ENCODE assay signal across 8 cellular contexts in genomic region chr19:7515091-7515470, GRCh38. TPM values are rescaled to one million over a fixed set of nuclear protein-coding genes. Genes with fewer than 3 reads are reported as not detected.
A peak's percentile ranks its signal among the peaks of the same experiment; 100 is the strongest.
DNase-seq lines count a peak whose midpoint lies in the region; ATAC-seq and TF ChIP-seq lines count a peak whose summit lies in the region.

No MANE protein-coding gene starts in this region.

- no peaks in the 10 kb centered on the region for H3K9me3 Mint-ChIP-seq in activated T-cell treated with anti-CD3 and anti-CD28 coated beads, Interleukin-2, amount 50 U/mL, for 24 hours

- DNase-seq in activated T-cell treated with anti-CD3 and anti-CD28 coated beads, Interleukin-2, amount 50 U/mL, for 24 hours: no peak
- DNase-seq in activated T-cell treated with anti-CD3 and anti-CD28 coated beads, Interleukin-2, amount 50 U/mL, for 48 hours: no peak
- DNase-seq in choroid plexus epithelial cell (ENCODE audit: low read depth) (no peak), mucosa of gallbladder (ENCODE audit: low spot score) (peak; percentile 55), upper lobe of right lung (no peak)
- no peak for DNase-seq in activated CD4-positive, alpha-beta T cell treated with anti-CD3 and anti-CD28 coated beads, Interleukin-2, amount 50 U/mL, for 48 hours

- peak overlapping the region; percentile 68 for H3K4me3 Mint-ChIP-seq in activated T-cell treated with anti-CD3 and anti-CD28 coated beads, Interleukin-2, amount 50 U/mL, for 24 hours

- peak overlapping the region; percentile 92 for H3K27ac ChIP-seq in upper lobe of right lung

- peak overlapping the region; percentile 11 for H3K4me3 ChIP-seq in choroid plexus epithelial cell (ENCODE audit: low read depth, low read length)
- peak overlapping the region; percentile 52 for H3K4me3 ChIP-seq in upper lobe of right lung

- peaks cover 11% of the 10 kb centered on the region for H3K4me1 Mint-ChIP-seq in activated T-cell treated with anti-CD3 and anti-CD28 coated beads, Interleukin-2, amount 50 U/mL, for 24 hours (ENCODE audit: low read depth)

- no peaks in the 10 kb centered on the region for H3K27me3 ChIP-seq in upper lobe of right lung

- no peaks in the 10 kb centered on the region for H3K36me3 ChIP-seq in upper lobe of right lung

- peaks cover 16% of the 10 kb centered on the region for H3K4me1 ChIP-seq in upper lobe of right lung

- H3K27me3 Mint-ChIP-seq in activated T-cell treated with anti-CD3 and anti-CD28 coated beads, Interleukin-2, amount 50 U/mL, for 24 hours: peaks cover 36% of the 10 kb centered on the region

- intact Hi-C loops in upper lobe of right lung (cut with DNase I): no loop called here

- H3K36me3 Mint-ChIP-seq in activated T-cell treated with anti-CD3 and anti-CD28 coated beads, Interleukin-2, amount 50 U/mL, for 24 hours (ENCODE audit: low read depth): no peaks in the 10 kb centered on the region

- ATAC-seq in upper lobe of right lung (peak; percentile 44), HG02884 (IDR thresholded peaks at IDR 0.05; ENCODE audit: unreplicated experiment) (no peak), GM21447 (IDR thresholded peaks at IDR 0.05; ENCODE audit: unreplicated experiment) (no peak)

- TF ChIP-seq CTCF in choroid plexus epithelial cell (conservative IDR thresholded peaks at IDR 0.05; ENCODE audit: low read depth, low read length) (no peak), upper lobe of right lung (IDR thresholded peaks at IDR 0.05) (no peak)

- H3K9me3 ChIP-seq in upper lobe of right lung: no peaks in the 10 kb centered on the region

- peak overlapping the region; percentile 45 for H3K27ac Mint-ChIP-seq in activated T-cell treated with anti-CD3 and anti-CD28 coated beads, Interleukin-2, amount 50 U/mL, for 24 hours

RNA-seq across cellular contexts. Expression of gene ZNF358, which starts 0.8 kb away (rescaled TPM):
- total RNA-seq in mucosa of gallbladder: 87.6 TPM
- total RNA-seq in upper lobe of right lung: 56.9 TPM

RNA-seq across cellular contexts. Expression of gene MCOLN1, which starts 7.3 kb away (rescaled TPM):
- total RNA-seq in mucosa of gallbladder (30.0 TPM), upper lobe of right lung (55.0 TPM)

RNA-seq across cellular contexts. Expression of gene PNPLA6, which starts 20.4 kb away (rescaled TPM):
- total RNA-seq in mucosa of gallbladder: 157 TPM
- 190 TPM for total RNA-seq in upper lobe of right lung

RNA-seq across cellular contexts. Expression of gene PEX11G, which starts 26.2 kb away (rescaled TPM):
- total RNA-seq in mucosa of gallbladder (8.2 TPM), upper lobe of right lung (3.6 TPM)
